Comparison of ENCODE assay signal across 26 cellular contexts in genomic region chrX:106203315-106203714, GRCh38. TPM values are rescaled to one million over a fixed set of nuclear protein-coding genes. Genes with fewer than 3 reads are reported as not detected.
DNase-seq lines count a peak whose midpoint lies in the region; ATAC-seq and TF ChIP-seq lines count a peak whose summit lies in the region.
"Had no signal": no experiment of that assay in that cellular context is flagged by ENCODE, and none has a peak within 500 bp of the region (broad histone marks: within the 10 kb centered on the region; RNA-seq: fewer than 3 reads in every experiment).

No MANE protein-coding gene starts in this region.

- RAD21 ChIA-PET in HCT116 (lab: Charles Lee; ENCODE audit: low non-redundant PET in 1 of 2, low total read pairs in 2 of 2, uncharacterized antibody in 2 of 2, unreplicated experiment in 2 of 2), result no interaction called here

- H3K79me2 ChIP-seq in HCT116 (ENCODE audit: insufficient read depth, low read length) (no peaks in the 10 kb centered on the region), OCI-LY7 (ENCODE audit: insufficient read depth, low read depth, low read length) (no peaks in the 10 kb centered on the region)

- no peak for TF ChIP-seq RAD21 in HCT116 (IDR thresholded peaks at IDR 0.05; ENCODE audit: low read depth)

- no peak overlapping the region for H3K27ac Mint-ChIP-seq in activated CD8-positive, alpha-beta T cell treated with anti-CD3 and anti-CD28 coated beads for 36 hours
- H3K27ac Mint-ChIP-seq: CD4-positive, CD25-positive, alpha-beta regulatory T cell; H9; IgD-negative memory B cell had no signal

- CTCF ChIA-PET in HCT116 (lab: Charles Lee) (no interaction called here), OCI-LY7 (lab: Charles Lee; ENCODE audit: unreplicated experiment) (no interaction called here)
- CTCF ChIA-PET in activated CD8-positive, alpha-beta T cell treated with anti-CD3 and anti-CD28 coated beads for 36 hours (lab: Charles Lee), result no interaction called here

- no peaks in the 10 kb centered on the region for H3K27me3 Mint-ChIP-seq in activated CD8-positive, alpha-beta T cell treated with anti-CD3 and anti-CD28 coated beads for 36 hours
- H3K27me3 Mint-ChIP-seq: CD4-positive, CD25-positive, alpha-beta regulatory T cell; IgD-negative memory B cell had no signal

- no peaks in the 10 kb centered on the region for H3K27me3 ChIP-seq in HCT116 (ENCODE audit: insufficient read depth, low read length)
- H3K27me3 ChIP-seq: BE2C had no signal

- H3K4me2 ChIP-seq in HCT116 (ENCODE audit: low read length), result no peak overlapping the region
- H3K4me2 ChIP-seq in OCI-LY7 (ENCODE audit: low read length), result no peak overlapping the region
- H3K4me2 ChIP-seq: A549, SK-N-SH had no signal

- TF ChIP-seq POLR2A in HCT116 (IDR thresholded peaks at IDR 0.05; ENCODE audit: borderline replicate concordance, extremely low read depth, insufficient read depth, insufficient read length), result no peak

- peaks cover 7 to 9% of the 10 kb centered on the region in 2 experiments; a peak in 2 of 4 replicates for H3K4me1 ChIP-seq in HCT116 (ENCODE audit: control insufficient read depth in 1 of 2, insufficient read depth in 2 of 2, low read length in 2 of 2)
- no peaks in the 10 kb centered on the region for H3K4me1 ChIP-seq in OCI-LY7 (ENCODE audit: insufficient read depth, low read length, poor library complexity, severe bottlenecking)
- H3K4me1 ChIP-seq: A549, BE2C had no signal

- no peak overlapping the region for H2AFZ ChIP-seq in HCT116 (ENCODE audit: low read depth, low read length, poor library complexity, severe bottlenecking)
- no peak overlapping the region for H2AFZ ChIP-seq in OCI-LY7 (ENCODE audit: low read length)
- H2AFZ ChIP-seq: GM23248 had no signal

- no peaks in the 10 kb centered on the region for H3K9me3 ChIP-seq in HCT116 (ENCODE audit: control insufficient read depth in 1 of 2, insufficient read depth in 1 of 2, low read depth in 1 of 2, low read length in 2 of 2)
- no peaks in the 10 kb centered on the region for H3K9me3 ChIP-seq in OCI-LY7 (ENCODE audit: low read length)
- H3K9me3 ChIP-seq: A549, BE2C, SK-N-SH had no signal

- H3K36me3 ChIP-seq in HCT116 (ENCODE audit: control insufficient read depth in 1 of 2, insufficient read depth in 2 of 2, low read length in 2 of 2) (no peaks in the 10 kb centered on the region), OCI-LY7 (ENCODE audit: insufficient read depth, low read length) (no peaks in the 10 kb centered on the region)
- H3K36me3 ChIP-seq: BE2C had no signal

- BruUV-seq in HCT116 (replicated peaks; lab: Mats Ljungman, UMichigan), result no TSS peak
- no TSS peak for BruUV-seq in OCI-LY7 (replicated peaks; lab: Mats Ljungman, UMichigan)

- H3K9ac ChIP-seq in HCT116 (ENCODE audit: low read length), result no peak overlapping the region
- H3K9ac ChIP-seq: GM23248, SK-N-SH had no signal

- no peak overlapping the region for H3K4me3 Mint-ChIP-seq in activated CD8-positive, alpha-beta T cell treated with anti-CD3 and anti-CD28 coated beads for 36 hours
- H3K4me3 Mint-ChIP-seq: CD4-positive, CD25-positive, alpha-beta regulatory T cell; H9; IgD-negative memory B cell had no signal

- ATAC-seq in HCT116, result no peak
- ATAC-seq in activated CD8-positive, alpha-beta T cell treated with anti-CD3 and anti-CD28 coated beads for 36 hours, result no peak
- ATAC-seq: A549, GM12878 had no signal

- H3K4me1 Mint-ChIP-seq in activated CD8-positive, alpha-beta T cell treated with anti-CD3 and anti-CD28 coated beads for 36 hours (ENCODE audit: low read depth), result no peaks in the 10 kb centered on the region
- H3K4me1 Mint-ChIP-seq: CD4-positive, CD25-positive, alpha-beta regulatory T cell; IgD-negative memory B cell had no signal

- POLR2A ChIA-PET in HCT116 (lab: Charles Lee), result no interaction called here
- POLR2A ChIA-PET in activated CD8-positive, alpha-beta T cell treated with anti-CD3 and anti-CD28 coated beads for 36 hours (lab: Charles Lee), result no interaction called here
- POLR2A ChIA-PET in OCI-LY7 (lab: Charles Lee), result interaction anchor here (0.7 kb wide), 1 partner anchor 177 kb away, joined by 3 read pairs; no protein-coding TSS in a partner anchor

- H3K27ac ChIP-seq in HCT116 (ENCODE audit: low read depth, low read length) (no peak overlapping the region), OCI-LY7 (ENCODE audit: low read depth, low read length, poor library complexity, severe bottlenecking) (no peak overlapping the region)
- H3K27ac ChIP-seq: A549, GM23248, HL-60, RWPE1 had no signal

- no peaks in the 10 kb centered on the region for H3K36me3 Mint-ChIP-seq in activated CD8-positive, alpha-beta T cell treated with anti-CD3 and anti-CD28 coated beads for 36 hours (ENCODE audit: low read depth)
- H3K36me3 Mint-ChIP-seq: CD4-positive, CD25-positive, alpha-beta regulatory T cell; IgD-negative memory B cell had no signal

- intact Hi-C loops in HCT116 (cut with micrococcal nuclease), result no loop called here
- intact Hi-C loops in activated CD8-positive, alpha-beta T cell treated with anti-CD3 and anti-CD28 coated beads for 36 hours (cut with micrococcal nuclease), result no loop called here
- intact Hi-C loops in OCI-LY7 (cut with micrococcal nuclease; ENCODE audit: unreplicated experiment), result no loop called here

- no peaks in the 10 kb centered on the region for H3K9me3 Mint-ChIP-seq in activated CD8-positive, alpha-beta T cell treated with anti-CD3 and anti-CD28 coated beads for 36 hours
- H3K9me3 Mint-ChIP-seq: IgD-negative memory B cell had no signal

- H4K20me1 ChIP-seq in HCT116 (ENCODE audit: insufficient read depth) (no peaks in the 10 kb centered on the region), OCI-LY7 (ENCODE audit: insufficient read depth, low read length) (no peaks in the 10 kb centered on the region)

- no peak overlapping the region for H3K4me3 ChIP-seq in HCT116 (replicated peaks in 1 of 2; ENCODE audit: low read depth in 1 of 2, low read length in 2 of 2)
- H3K4me3 ChIP-seq in choroid plexus epithelial cell (ENCODE audit: low read depth, low read length), result no peak overlapping the region
- no peak overlapping the region for H3K4me3 ChIP-seq in OCI-LY7 (ENCODE audit: low read depth, low read length, poor library complexity, severe bottlenecking)
- H3K4me3 ChIP-seq: A549, GM12878, GM23248 had no signal

- TF ChIP-seq CTCF in HCT116 (IDR thresholded peaks at IDR 0.05 in 2 of 3, conservative IDR thresholded peaks at IDR 0.05 in 1 of 3; ENCODE audit: borderline replicate concordance in 1 of 3, insufficient read depth in 1 of 3, low read depth in 2 of 3, low read length in 2 of 3), result peak in 2 of 3 experiments; percentile 18 to 38; a peak in 3 of 6 replicates
- TF ChIP-seq CTCF in choroid plexus epithelial cell (conservative IDR thresholded peaks at IDR 0.05; ENCODE audit: low read depth, low read length), result peak; percentile 26
- TF ChIP-seq CTCF in activated CD8-positive, alpha-beta T cell treated with anti-CD3 and anti-CD28 coated beads for 36 hours (IDR thresholded peaks at IDR 0.05), result no peak
- TF ChIP-seq CTCF in OCI-LY7 (conservative IDR thresholded peaks at IDR 0.05; ENCODE audit: low read length), result no peak

- no peak for DNase-seq in HCT116 (ENCODE audit: low read depth, low spot score)
- DNase-seq in OCI-M1 (lab: John Stamatoyannopoulos, UW), result peak; percentile 42
- no peak for DNase-seq in choroid plexus epithelial cell (ENCODE audit: low read depth)
- DNase-seq in kidney tubule cell (ENCODE audit: low spot score), result peak; percentile 4
- no peak for DNase-seq in pons (ENCODE audit: low spot score)
- no peak for DNase-seq in activated CD8-positive, alpha-beta T cell treated with anti-CD3 and anti-CD28 coated beads for 36 hours
- DNase-seq in OCI-LY7 (ENCODE audit: low spot score), result no peak
- DNase-seq: BE2C; CD4-positive, CD25-positive, alpha-beta regulatory T cell; COR-L47; DND-41; GM23248; H9; NCI-H1694; NCI-H2081; NCI-H2171 treated with DMSO at 0.1 percent for 48 hours; NCI-H446; NCI-H526 treated with DMSO at 0.1 percent for 48 hours; SHP77 treated with DMSO at 0.1 percent for 48 hours; SK-N-SH had no signal

- H3K9me2 ChIP-seq in HCT116 (ENCODE audit: insufficient read depth) (no peaks in the 10 kb centered on the region), OCI-LY7 (ENCODE audit: insufficient read depth, low read length) (no peaks in the 10 kb centered on the region)
- H3K9me2 ChIP-seq: SK-N-SH had no signal

TF ChIP-seq in HCT116, 20 proteins besides CTCF, POLR2A, EP300 and RAD21:
- TF ChIP-seq EGR1 (IDR thresholded peaks at IDR 0.05; ENCODE audit: low read depth) (no peak), YY1 (IDR thresholded peaks at IDR 0.05; ENCODE audit: extremely low read depth, insufficient replicate concordance, low read depth, low read length) (no peak), ZFX (IDR thresholded peaks at IDR 0.05) (no peak), SIN3A (IDR thresholded peaks at IDR 0.05; ENCODE audit: low read depth) (no peak), ZNF274 (IDR thresholded peaks at IDR 0.05; ENCODE audit: low read depth, low read length) (no peak)

RNA-seq across cellular contexts. Expression of gene PWWP3B, which starts 35.2 kb away (rescaled TPM):
- 3.4 TPM for total RNA-seq in HCT116 (2021; ENCODE audit: unreplicated experiment)
- polyA plus RNA-seq in HCT116 (2012), result 0.57 and 0.90 TPM in 2 replicates
- total RNA-seq in activated CD8-positive, alpha-beta T cell treated with anti-CD3 and anti-CD28 coated beads for 36 hours, result not detected
- total RNA-seq in OCI-LY7 (2014; rRNA removed; shearing (Covaris generic)), result not detected in 2 replicates
- total RNA-seq in OCI-LY7 (2022), result not detected in 2 replicates
- total RNA-seq: CD4-positive, CD25-positive, alpha-beta regulatory T cell; GM12878; GM23248; M059J had no signal
- polyA plus RNA-seq: A549; CD4-positive, CD25-positive, alpha-beta regulatory T cell; GM23248; IgD-negative memory B cell; SK-N-SH had no signal

Comparison
In these comparisons a context has a peak if more than half of its experiments do, and no peak if none do; other contexts are left out.
1. DNase-seq: peak in OCI-M1 (single experiment) and kidney tubule cell (single experiment); none in HCT116 (single experiment), choroid plexus epithelial cell (single experiment), pons (single experiment), activated CD8-positive, alpha-beta T cell treated with anti-CD3 and anti-CD28 coated beads for 36 hours (single experiment) and OCI-LY7 (single experiment).
2. CTCF ChIP-seq: peak in HCT116 (2 of 3) and choroid plexus epithelial cell (single experiment); none in activated CD8-positive, alpha-beta T cell treated with anti-CD3 and anti-CD28 coated beads for 36 hours (single experiment) and OCI-LY7 (single experiment).